8 cellular contexts compared by ENCODE assay signal in the genomic region with DNA sequence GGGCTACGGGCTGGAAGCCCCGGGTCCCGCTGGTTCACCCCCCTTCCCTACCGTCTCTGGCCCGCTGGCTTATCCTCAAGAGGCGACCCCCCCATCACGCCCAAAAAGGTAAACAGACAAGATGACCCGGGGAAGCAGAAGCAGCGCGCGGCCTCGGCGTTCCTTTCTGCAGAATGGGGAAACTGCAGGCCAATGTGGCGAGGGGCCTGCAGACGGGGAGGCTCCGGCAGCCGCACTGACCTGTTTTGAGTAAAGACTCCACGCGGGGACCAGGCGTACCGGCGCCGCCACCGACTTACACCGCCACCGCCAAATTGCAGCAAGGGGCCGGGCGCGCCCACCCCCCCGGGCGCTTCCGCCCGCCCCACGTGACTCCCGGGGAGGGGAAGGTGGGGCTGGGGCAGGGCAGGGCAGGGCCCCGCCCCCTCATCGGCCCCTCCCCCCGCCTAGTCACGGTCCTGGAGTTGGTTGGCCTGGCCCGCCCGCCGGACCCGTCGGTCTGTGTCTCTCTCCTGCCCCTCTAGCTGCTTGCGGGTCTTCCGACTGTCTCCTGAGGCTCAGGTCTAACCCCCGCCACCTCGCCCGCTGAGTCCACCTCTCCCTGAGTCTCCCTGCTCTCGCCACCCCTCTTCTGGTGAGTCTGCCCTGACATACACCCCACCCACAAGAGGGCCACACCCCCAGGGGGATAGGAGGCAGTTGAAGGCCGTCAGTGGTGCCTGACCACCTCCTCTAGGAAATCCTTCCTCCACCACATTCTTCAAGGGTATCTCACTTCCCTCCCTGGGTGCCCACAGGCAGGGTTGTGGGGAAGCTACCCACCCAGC. TPM values are rescaled to one million over a fixed set of nuclear protein-coding genes. Genes with fewer than 3 reads are reported as not detected.
A peak's percentile ranks its signal among the peaks of the same experiment; 100 is the strongest.
DNase-seq lines count a peak whose midpoint lies in the region; ATAC-seq and TF ChIP-seq lines count a peak whose summit lies in the region.

ARAP1 (minus strand) TSS at position 321 of the 827 bp plus-strand sequence. CDS start 25,280 bp downstream, outside the sequence.

- peak within 1 kb of the TSS; percentile 81 to 86 (median 85) for H3K4me3 ChIP-seq in Peyer's patch
- H3K4me3 ChIP-seq in fibroblast of lung (replicated peaks in 1 of 4; ENCODE audit: control extremely low read depth in 1 of 4, insufficient read depth in 1 of 4, low read depth in 3 of 4, low read length in 4 of 4) = peak within 1 kb of the TSS; percentile 69 to 83 (median 80)
- H3K4me3 ChIP-seq in naive thymus-derived CD4-positive, alpha-beta T cell (ENCODE audit: low read length) = peak within 1 kb of the TSS; percentile 93

- H3K4me2 ChIP-seq in fibroblast of lung (ENCODE audit: extremely low read depth, insufficient read depth, low read length) = peak within 1 kb of the TSS; percentile 94

- CTCF ChIA-PET in naive thymus-derived CD4-positive, alpha-beta T cell (lab: Charles Lee) = interaction anchor here (1.9 kb wide), 1 partner anchor 25 kb away, joined by 5 read pairs; no protein-coding TSS in a partner anchor

- H3K27ac Mint-ChIP-seq in naive thymus-derived CD4-positive, alpha-beta T cell = peak within 1 kb of the TSS; percentile 87 to 95 (median 93)
- peak within 1 kb of the TSS; percentile 84 for H3K27ac Mint-ChIP-seq in stimulated activated naive B cell treated with anti-CD40 and anti-IgM and Interleukin-4, amounts not matched to agents 10 μg/mL and 1 μg/mL and 100 μg/mL, for 72 hours

- POLR2A ChIA-PET in naive thymus-derived CD4-positive, alpha-beta T cell (lab: Charles Lee) = interaction anchor here (0.7 to 1.6 kb wide), 3 partner anchors 10 to 40 kb away, joined by 3 to 8 read pairs (median 6); no protein-coding TSS in a partner anchor

- peaks cover 0 to 12% (median 5%) of the 10 kb centered on the region in 5 donors for H3K36me3 Mint-ChIP-seq in naive thymus-derived CD4-positive, alpha-beta T cell
- peaks cover 6 to 28% of the 10 kb centered on the region in 2 donors for H3K36me3 Mint-ChIP-seq in stimulated activated naive B cell treated with anti-CD40 and anti-IgM and Interleukin-4, amounts not matched to agents 10 μg/mL and 1 μg/mL and 100 μg/mL, for 72 hours

- H3K27me3 Mint-ChIP-seq in naive thymus-derived CD4-positive, alpha-beta T cell = no peaks in the 10 kb centered on the region
- H3K27me3 Mint-ChIP-seq in stimulated activated naive B cell treated with anti-CD40 and anti-IgM and Interleukin-4, amounts not matched to agents 10 μg/mL and 1 μg/mL and 100 μg/mL, for 72 hours = no peaks in the 10 kb centered on the region

- ATAC-seq in GM19035 (IDR thresholded peaks at IDR 0.05; ENCODE audit: unreplicated experiment) = peak; percentile 60
- ATAC-seq in HG03571 (IDR thresholded peaks at IDR 0.05; ENCODE audit: unreplicated experiment) = peak; percentile 66
- ATAC-seq in naive thymus-derived CD4-positive, alpha-beta T cell = peak; percentile 95
- ATAC-seq in stimulated activated naive B cell treated with anti-CD40 and anti-IgM and Interleukin-4, amounts not matched to agents 10 μg/mL and 1 μg/mL and 100 μg/mL, for 72 hours (replicated peaks) = peak; percentile 83 to 87

- H3K27me3 ChIP-seq in Peyer's patch (no peaks in the 10 kb centered on the region), fibroblast of lung (ENCODE audit: control insufficient read depth, insufficient read depth, low read length) (no peaks in the 10 kb centered on the region)
- no peaks in the 10 kb centered on the region for H3K27me3 ChIP-seq in naive thymus-derived CD4-positive, alpha-beta T cell (ENCODE audit: control insufficient read depth in 2 of 2, insufficient read depth in 2 of 2, low read length in 2 of 2)

- peaks cover 11% of the 10 kb centered on the region for H3K79me2 ChIP-seq in fibroblast of lung (ENCODE audit: control insufficient read depth, insufficient read depth, low read length)

- DNase-seq in AG20443 (ENCODE audit: low spot score) = peak; percentile 97
- DNase-seq in Peyer's patch = peak; percentile 83 to 89 (median 88)
- DNase-seq in activated T-helper 1 cell treated with Interleukin-2 at 50 U/mL for 16 hours (ENCODE audit: low read depth) = peak; percentile 76
- DNase-seq in fibroblast of lung (ENCODE audit: low read depth in 2 of 2) = peak; percentile 65 to 81
- DNase-seq in naive thymus-derived CD4-positive, alpha-beta T cell = peak; percentile 63 to 78 (median 71)
- DNase-seq in stimulated activated naive B cell treated with anti-CD40 and anti-IgM and Interleukin-4, amounts not matched to agents 10 μg/mL and 1 μg/mL and 100 μg/mL, for 72 hours = peak; percentile 65

- H3K36me3 ChIP-seq in Peyer's patch = peaks cover 0 to 12% (median 0%) of the 10 kb centered on the region in 3 donors
- H3K36me3 ChIP-seq in fibroblast of lung (ENCODE audit: control insufficient read depth, insufficient read depth, low read length) = no peaks in the 10 kb centered on the region
- peaks cover 0 to 10% (median 0%) of the 10 kb centered on the region in 3 experiments for H3K36me3 ChIP-seq in naive thymus-derived CD4-positive, alpha-beta T cell (ENCODE audit: control insufficient read depth in 2 of 3, insufficient read depth in 3 of 3, low read length in 3 of 3)

- H3K9me3 ChIP-seq in Peyer's patch (no peaks in the 10 kb centered on the region), fibroblast of lung (ENCODE audit: control insufficient read depth, insufficient read depth, low read depth, low read length) (no peaks in the 10 kb centered on the region)
- no peaks in the 10 kb centered on the region for H3K9me3 ChIP-seq in naive thymus-derived CD4-positive, alpha-beta T cell (ENCODE audit: control insufficient read depth in 2 of 3, low read length in 3 of 3)

- H4K20me1 ChIP-seq in fibroblast of lung (ENCODE audit: control insufficient read depth, extremely low read depth, insufficient read depth, low read length) = no peaks in the 10 kb centered on the region

- TF ChIP-seq CTCF in Peyer's patch (IDR thresholded peaks at IDR 0.05) (peak in 1 of 6 experiments; percentile 5), fibroblast of lung (conservative IDR thresholded peaks at IDR 0.05 in 1 of 2, IDR thresholded peaks at IDR 0.05 in 1 of 2; ENCODE audit: low read depth in 1 of 2, low read length in 2 of 2) (peak in 1 of 2 donors; percentile 5)

- H3K9me3 Mint-ChIP-seq in naive thymus-derived CD4-positive, alpha-beta T cell = no peaks in the 10 kb centered on the region
- no peaks in the 10 kb centered on the region for H3K9me3 Mint-ChIP-seq in stimulated activated naive B cell treated with anti-CD40 and anti-IgM and Interleukin-4, amounts not matched to agents 10 μg/mL and 1 μg/mL and 100 μg/mL, for 72 hours

- intact Hi-C loops in naive thymus-derived CD4-positive, alpha-beta T cell (cut with micrococcal nuclease) = loop anchor here (1.0 to 2.0 kb wide), 7 partner anchors 16 to 70 kb away; partner anchors contain the start of gene ATG16L2 (in 2 of the 2)

- peak within 1 kb of the TSS; percentile 61 for H3K9ac ChIP-seq in fibroblast of lung (ENCODE audit: insufficient read depth, low read length)

- peaks cover 35 to 55% (median 48%) of the 10 kb centered on the region in 7 donors for H3K4me1 Mint-ChIP-seq in naive thymus-derived CD4-positive, alpha-beta T cell
- H3K4me1 Mint-ChIP-seq in stimulated activated naive B cell treated with anti-CD40 and anti-IgM and Interleukin-4, amounts not matched to agents 10 μg/mL and 1 μg/mL and 100 μg/mL, for 72 hours = peaks cover 43 to 57% of the 10 kb centered on the region in 2 donors

- TF ChIP-seq POLR2A in Peyer's patch (IDR thresholded peaks at IDR 0.05) = peak in 1 of 2 donors; percentile 7

- H3K4me1 ChIP-seq in Peyer's patch (peaks cover 0 to 39% (median 12%) of the 10 kb centered on the region in 4 donors), fibroblast of lung (ENCODE audit: control insufficient read depth, extremely low read depth, insufficient read depth, low read length) (peaks cover 6% of the 10 kb centered on the region)
- peaks cover 29 to 38% of the 10 kb centered on the region in 2 donors for H3K4me1 ChIP-seq in naive thymus-derived CD4-positive, alpha-beta T cell (ENCODE audit: control insufficient read depth in 2 of 2, insufficient read depth in 2 of 2, low read length in 2 of 2)

- H2AFZ ChIP-seq in fibroblast of lung (ENCODE audit: low read length) = peak within 1 kb of the TSS; percentile 59

- H3K4me3 Mint-ChIP-seq in naive thymus-derived CD4-positive, alpha-beta T cell = peak within 1 kb of the TSS; percentile 89 to 98 (median 96)
- peak within 1 kb of the TSS; percentile 88 to 91 for H3K4me3 Mint-ChIP-seq in stimulated activated naive B cell treated with anti-CD40 and anti-IgM and Interleukin-4, amounts not matched to agents 10 μg/mL and 1 μg/mL and 100 μg/mL, for 72 hours

- H3K27ac ChIP-seq in Peyer's patch = peak within 1 kb of the TSS; percentile 36 to 86 (median 56)
- peak within 1 kb of the TSS; percentile 44 for H3K27ac ChIP-seq in fibroblast of lung (ENCODE audit: insufficient read depth, low read length)
- H3K27ac ChIP-seq in naive thymus-derived CD4-positive, alpha-beta T cell (ENCODE audit: low read depth, low read length) = peak within 1 kb of the TSS; percentile 81

RNA-seq across cellular contexts. Expression of gene ARAP1, which starts in this region (rescaled TPM):
- total RNA-seq in Peyer's patch (100 to 1,000 TPM; 122 to 285 (median 145) TPM), fibroblast of lung (97.3 and 113 TPM in 2 replicates)
- 32.8 and 41.8 TPM in 2 replicates for polyA plus RNA-seq in fibroblast of lung
- 42.6 and 45.5 TPM in 2 replicates for polyA plus RNA-seq in fibroblast of lung (2012)
- polyA minus RNA-seq in fibroblast of lung (ENCODE audit: low replicate concordance) = 96.3 and 130 TPM in 2 replicates
- 100 to 1,000 TPM; 119 to 317 (median 156) TPM for total RNA-seq in naive thymus-derived CD4-positive, alpha-beta T cell
- 10 to 100 TPM; 30.4 to 55.3 TPM for polyA plus RNA-seq in naive thymus-derived CD4-positive, alpha-beta T cell

Comparison
In these comparisons a context has a peak if more than half of its experiments do, and no peak if none do; other contexts are left out.
1. Peak in every context shown above with its lines: DNase-seq, ATAC-seq, H3K4me3 ChIP-seq and H3K27ac ChIP-seq.